In the genomic region with DNA sequence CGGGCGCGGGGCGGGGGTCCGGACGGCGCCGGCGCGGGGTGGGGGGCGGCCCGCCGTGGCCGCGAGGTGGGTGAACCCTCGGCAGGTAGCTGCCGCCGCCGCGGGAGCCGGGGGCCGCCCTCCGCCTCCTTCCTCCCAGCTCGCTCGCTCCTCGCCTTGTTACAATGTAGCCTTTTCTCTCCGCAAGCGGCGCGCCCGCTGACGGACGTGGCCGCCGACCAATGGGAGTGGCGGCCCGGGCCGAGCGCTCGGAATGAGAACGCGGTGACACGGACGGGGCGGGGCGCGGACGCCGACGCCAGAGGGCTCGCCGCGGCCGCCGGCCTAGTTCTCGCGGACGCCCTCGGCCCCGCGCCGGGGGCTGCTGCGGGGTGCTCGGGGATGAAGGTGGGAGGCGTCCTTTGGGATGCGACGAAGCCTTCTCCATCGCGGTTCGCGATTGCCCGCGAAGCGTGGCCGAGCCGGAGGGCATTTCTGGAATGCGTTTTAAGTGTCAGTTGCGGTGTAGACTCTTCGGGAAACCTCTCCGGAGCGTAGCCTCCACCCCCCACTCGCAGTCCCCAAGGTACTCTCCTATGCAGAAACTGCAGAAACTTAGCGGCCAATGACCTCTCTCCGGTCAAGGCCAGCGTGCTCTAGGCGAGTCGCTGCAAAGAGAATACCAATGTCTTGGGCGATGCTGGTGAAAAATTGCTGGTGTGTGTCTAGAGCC, we compare ENCODE assay signal across 8 cellular contexts. TPM values are rescaled to one million over a fixed set of nuclear protein-coding genes. Genes with fewer than 3 reads are reported as not detected.
DNase-seq lines count a peak whose midpoint lies in the region; ATAC-seq, FAIRE-seq and TF ChIP-seq lines count a peak whose summit lies in the region.

No MANE protein-coding gene starts in this region.

- no peak for TF ChIP-seq CTCF in fibroblast of mammary gland (conservative IDR thresholded peaks at IDR 0.05; ENCODE audit: control insufficient read depth, insufficient read depth, low read depth, low read length)

- intact Hi-C loops in activated T-helper 2 cell treated with anti-CD3 and anti-CD28 coated beads, Interferon-gamma antibody, Interleukin-2, Interleukin-4, amounts not matched to agents 10 μg/mL and 5 μg/mL and 100 μg/mL, durations not matched to agents 14 hours and 24 hours and 36 hours (cut with micrococcal nuclease), result no loop called here
- intact Hi-C loops in naive thymus-derived CD4-positive, alpha-beta T cell (cut with micrococcal nuclease), result loop anchor here (1.0 to 10.0 kb wide), 11 partner anchors 36 to 1788 kb away; partner anchors contain the start of genes CD82 (in 2 of the 2), ALKBH3 (in 1 of the 2), HSD17B12 (in 1 of the 2) and SLC35C1 (in 1 of the 2)

- CTCF ChIA-PET in naive thymus-derived CD4-positive, alpha-beta T cell (lab: Charles Lee), result no interaction called here

- no peaks in the 10 kb centered on the region for H3K9me3 ChIP-seq in naive thymus-derived CD4-positive, alpha-beta T cell (ENCODE audit: control insufficient read depth in 2 of 3, low read length in 3 of 3)

- no peaks in the 10 kb centered on the region for H3K36me3 ChIP-seq in naive thymus-derived CD4-positive, alpha-beta T cell (ENCODE audit: control insufficient read depth in 2 of 3, insufficient read depth in 3 of 3, low read length in 3 of 3)

- no peaks in the 10 kb centered on the region for H3K36me3 Mint-ChIP-seq in activated T-helper 2 cell treated with anti-CD3 and anti-CD28 coated beads, Interferon-gamma antibody, Interleukin-2, Interleukin-4, amounts not matched to agents 10 μg/mL and 5 μg/mL and 100 μg/mL, durations not matched to agents 14 hours and 24 hours and 36 hours (ENCODE audit: low read depth)
- peaks cover 0 to 7% (median 4%) of the 10 kb centered on the region in 5 donors for H3K36me3 Mint-ChIP-seq in naive thymus-derived CD4-positive, alpha-beta T cell
- no peaks in the 10 kb centered on the region for H3K36me3 Mint-ChIP-seq in stimulated activated effector memory CD8-positive, alpha-beta T cell treated with anti-CD3 and anti-CD28 coated beads, Interleukin-12 subunit alpha, Interleukin-12 subunit beta, amount 100 ng/mL, for 72 hours

- peaks cover 3% of the 10 kb centered on the region for H3K9me3 Mint-ChIP-seq in activated T-helper 2 cell treated with anti-CD3 and anti-CD28 coated beads, Interferon-gamma antibody, Interleukin-2, Interleukin-4, amounts not matched to agents 10 μg/mL and 5 μg/mL and 100 μg/mL, durations not matched to agents 14 hours and 24 hours and 36 hours
- peaks cover 0 to 3% (median 0%) of the 10 kb centered on the region in 11 donors for H3K9me3 Mint-ChIP-seq in naive thymus-derived CD4-positive, alpha-beta T cell
- H3K9me3 Mint-ChIP-seq in stimulated activated effector memory CD8-positive, alpha-beta T cell treated with anti-CD3 and anti-CD28 coated beads, Interleukin-12 subunit alpha, Interleukin-12 subunit beta, amount 100 ng/mL, for 72 hours, result no peaks in the 10 kb centered on the region

- POLR2A ChIA-PET in naive thymus-derived CD4-positive, alpha-beta T cell (lab: Charles Lee), result interaction anchor here (0.7 to 1.1 kb wide), 2 partner anchors 33 to 90 kb away, joined by 3 read pairs; no protein-coding TSS in a partner anchor

- peak overlapping the region; percentile 79 for H3K27ac ChIP-seq in naive thymus-derived CD4-positive, alpha-beta T cell (ENCODE audit: low read depth, low read length)

- peaks cover 13 to 14% of the 10 kb centered on the region in 2 donors for H3K4me1 ChIP-seq in naive thymus-derived CD4-positive, alpha-beta T cell (ENCODE audit: control insufficient read depth in 2 of 2, insufficient read depth in 2 of 2, low read length in 2 of 2)

- H3K4me3 Mint-ChIP-seq in activated T-helper 2 cell treated with anti-CD3 and anti-CD28 coated beads, Interferon-gamma antibody, Interleukin-2, Interleukin-4, amounts not matched to agents 10 μg/mL and 5 μg/mL and 100 μg/mL, durations not matched to agents 14 hours and 24 hours and 36 hours (ENCODE audit: low read depth), result peak overlapping the region; percentile 77
- H3K4me3 Mint-ChIP-seq in naive thymus-derived CD4-positive, alpha-beta T cell, result peak overlapping the region; percentile 85 to 95 (median 92)
- peak overlapping the region; percentile 84 for H3K4me3 Mint-ChIP-seq in stimulated activated effector memory CD8-positive, alpha-beta T cell treated with anti-CD3 and anti-CD28 coated beads, Interleukin-12 subunit alpha, Interleukin-12 subunit beta, amount 100 ng/mL, for 72 hours

- DNase-seq in EH (ENCODE audit: low read depth) (peak; percentile 94), H54 (ENCODE audit: insufficient read length, low spot score) (peak; percentile 100), LoVo (ENCODE audit: low spot score) (peak; percentile 93), RPMI8226 (peak; percentile 92), fibroblast of mammary gland (ENCODE audit: low read depth) (peak; percentile 92)
- DNase-seq in activated T-helper 2 cell treated with anti-CD3 and anti-CD28 coated beads, Interferon-gamma antibody, Interleukin-2, Interleukin-4, amounts not matched to agents 10 μg/mL and 5 μg/mL and 100 μg/mL, durations not matched to agents 14 hours and 24 hours and 36 hours (ENCODE audit: low spot score), result peak; percentile 90
- peak; percentile 86 to 93 (median 91) for DNase-seq in naive thymus-derived CD4-positive, alpha-beta T cell
- peak; percentile 87 to 92 for DNase-seq in stimulated activated effector memory CD8-positive, alpha-beta T cell treated with anti-CD3 and anti-CD28 coated beads, Interleukin-12 subunit alpha, Interleukin-12 subunit beta, amount 100 ng/mL, for 72 hours (ENCODE audit: low spot score in 2 of 2)

- TF ChIP-seq POLR2A in H54 (IDR thresholded peaks at IDR 0.05; ENCODE audit: low read depth, low read length), result peak; percentile 80

- H3K27me3 ChIP-seq in naive thymus-derived CD4-positive, alpha-beta T cell (ENCODE audit: control insufficient read depth in 2 of 2, insufficient read depth in 2 of 2, low read length in 2 of 2), result no peaks in the 10 kb centered on the region

- peak overlapping the region; percentile 60 for H3K27ac Mint-ChIP-seq in activated T-helper 2 cell treated with anti-CD3 and anti-CD28 coated beads, Interferon-gamma antibody, Interleukin-2, Interleukin-4, amounts not matched to agents 10 μg/mL and 5 μg/mL and 100 μg/mL, durations not matched to agents 14 hours and 24 hours and 36 hours
- H3K27ac Mint-ChIP-seq in naive thymus-derived CD4-positive, alpha-beta T cell, result peak overlapping the region; percentile 47 to 95 (median 87)
- H3K27ac Mint-ChIP-seq in stimulated activated effector memory CD8-positive, alpha-beta T cell treated with anti-CD3 and anti-CD28 coated beads, Interleukin-12 subunit alpha, Interleukin-12 subunit beta, amount 100 ng/mL, for 72 hours, result peak overlapping the region; percentile 92

- H3K4me3 ChIP-seq in fibroblast of mammary gland (ENCODE audit: control insufficient read depth, low read depth, low read length), result peak overlapping the region; percentile 58
- H3K4me3 ChIP-seq in naive thymus-derived CD4-positive, alpha-beta T cell (ENCODE audit: low read length), result peak overlapping the region; percentile 68

- peaks cover 12% of the 10 kb centered on the region for H3K4me1 Mint-ChIP-seq in activated T-helper 2 cell treated with anti-CD3 and anti-CD28 coated beads, Interferon-gamma antibody, Interleukin-2, Interleukin-4, amounts not matched to agents 10 μg/mL and 5 μg/mL and 100 μg/mL, durations not matched to agents 14 hours and 24 hours and 36 hours (ENCODE audit: low read depth)
- H3K4me1 Mint-ChIP-seq in naive thymus-derived CD4-positive, alpha-beta T cell, result peaks cover 13 to 47% (median 43%) of the 10 kb centered on the region in 7 donors
- peaks cover 56% of the 10 kb centered on the region for H3K4me1 Mint-ChIP-seq in stimulated activated effector memory CD8-positive, alpha-beta T cell treated with anti-CD3 and anti-CD28 coated beads, Interleukin-12 subunit alpha, Interleukin-12 subunit beta, amount 100 ng/mL, for 72 hours

- ATAC-seq in naive thymus-derived CD4-positive, alpha-beta T cell, result peak; percentile 98
- peak; percentile 98 for ATAC-seq in stimulated activated effector memory CD8-positive, alpha-beta T cell treated with anti-CD3 and anti-CD28 coated beads, Interleukin-12 subunit alpha, Interleukin-12 subunit beta, amount 100 ng/mL, for 72 hours

- peaks cover 47% of the 10 kb centered on the region for H3K27me3 Mint-ChIP-seq in activated T-helper 2 cell treated with anti-CD3 and anti-CD28 coated beads, Interferon-gamma antibody, Interleukin-2, Interleukin-4, amounts not matched to agents 10 μg/mL and 5 μg/mL and 100 μg/mL, durations not matched to agents 14 hours and 24 hours and 36 hours (ENCODE audit: low read depth)
- peaks cover 4 to 45% (median 10%) of the 10 kb centered on the region in 5 donors for H3K27me3 Mint-ChIP-seq in naive thymus-derived CD4-positive, alpha-beta T cell

- FAIRE-seq in H54 (lab: Jason Lieb, UNC), result no peak

RNA-seq across cellular contexts. Expression of gene PRDM11, which starts 0.7 kb away (rescaled TPM):
- total RNA-seq in activated T-helper 2 cell treated with anti-CD3 and anti-CD28 coated beads, Interferon-gamma antibody, Interleukin-2, Interleukin-4, amounts not matched to agents 10 μg/mL and 5 μg/mL and 100 μg/mL, durations not matched to agents 14 hours and 24 hours and 36 hours, result 1.9 and 2.6 TPM in 2 replicates
- total RNA-seq in naive thymus-derived CD4-positive, alpha-beta T cell, result 1 to 10 TPM; 2.2 to 8.8 (median 6.4) TPM
- 1 to 10 TPM in 1 of 2 donors, under 1 TPM in 1; 0.44 to 1.1 TPM for polyA plus RNA-seq in naive thymus-derived CD4-positive, alpha-beta T cell

Comparison
In these comparisons a context has a peak if more than half of its experiments do, and no peak if none do; other contexts are left out.
1. Peak in every context shown above with its lines: DNase-seq, ATAC-seq, H3K4me3 ChIP-seq and H3K27ac ChIP-seq.